In the genomic region with DNA sequence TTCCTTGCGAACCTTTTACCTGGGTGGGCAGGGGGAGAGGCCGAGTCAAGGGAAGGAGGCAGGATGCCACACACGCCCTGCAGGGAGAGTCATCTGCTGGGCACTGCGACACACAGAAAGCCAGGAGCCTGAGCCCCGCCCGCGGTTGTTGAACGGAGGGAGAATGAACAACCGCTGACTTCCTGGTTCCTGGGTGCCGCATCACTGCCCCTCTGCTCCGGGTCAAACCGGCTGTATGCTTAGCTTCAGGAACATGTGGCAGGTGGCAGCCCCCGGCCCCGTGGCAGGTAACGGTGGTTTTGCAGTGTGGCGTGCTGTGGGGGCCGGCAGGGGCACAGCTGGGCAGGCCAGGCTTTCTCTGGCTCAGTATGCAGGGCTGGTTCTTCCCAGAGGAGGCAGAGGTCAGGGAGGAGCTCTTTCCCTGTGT, we compare ENCODE assay signal across 9 cellular contexts. TPM values are rescaled to one million over a fixed set of nuclear protein-coding genes. Genes with fewer than 3 reads are reported as not detected.
DNase-seq lines count a peak whose midpoint lies in the region; ATAC-seq lines count a peak whose summit lies in the region.
"Had no signal": no experiment of that assay in that cellular context is flagged by ENCODE, and none has a peak within 500 bp of the region (broad histone marks: within the 10 kb centered on the region; RNA-seq: fewer than 3 reads in every experiment).

No MANE protein-coding gene starts in this region.

- H3K36me3 ChIP-seq in HUES6 (ENCODE audit: control insufficient read depth, insufficient read depth, low read length) = peaks cover 4% of the 10 kb centered on the region
- H3K36me3 ChIP-seq: esophagus muscularis mucosa had no signal

- no peak overlapping the region for H3K27ac ChIP-seq in HUES6 (ENCODE audit: low read depth, low read length)
- H3K27ac ChIP-seq: esophagus muscularis mucosa had no signal

- ATAC-seq in T-helper 17 cell = peak; percentile 61
- no peak for ATAC-seq in GM21619 (IDR thresholded peaks at IDR 0.05; ENCODE audit: unreplicated experiment)

- peak overlapping the region; percentile 39 for H3K9ac ChIP-seq in HUES6 (ENCODE audit: low read length)

- peaks cover 15% of the 10 kb centered on the region for H3K4me1 ChIP-seq in HUES6 (ENCODE audit: control insufficient read depth, insufficient read depth, low read length)
- H3K4me1 ChIP-seq: esophagus muscularis mucosa had no signal

- H3K9me3 ChIP-seq in HUES6 (ENCODE audit: control insufficient read depth, insufficient read depth, low read depth, low read length) (no peaks in the 10 kb centered on the region), T-helper 17 cell (ENCODE audit: control insufficient read depth, low read length, poor library complexity, severe bottlenecking) (no peaks in the 10 kb centered on the region)
- H3K9me3 ChIP-seq: esophagus muscularis mucosa had no signal

- peak overlapping the region; percentile 59 for H3K27ac Mint-ChIP-seq in T-helper 17 cell

- H3K4me3 ChIP-seq in HUES6 (ENCODE audit: low read depth, low read length) = peak overlapping the region; percentile 58
- H3K4me3 ChIP-seq: esophagus muscularis mucosa had no signal

- H3K27me3 Mint-ChIP-seq in T-helper 17 cell = peaks cover 7% of the 10 kb centered on the region

- DNase-seq in T-helper 17 cell (no peak), cerebellum (ENCODE audit: low spot score) (peak; percentile 58), NCI-H2081 (lab: John Stamatoyannopoulos, UW) (no peak), Ammon's horn (ENCODE audit: low spot score) (no peak), NCI-H1048 (lab: John Stamatoyannopoulos, UW) (no peak)
- DNase-seq in stimulated activated CD4-positive, alpha-beta T cell treated with anti-CD3 and anti-CD28 coated beads, Interleukin-1b, Interleukin-23, amount 100 ng/mL, for 48 hours = peak; percentile 38

- H3K27me3 ChIP-seq in HUES6 (ENCODE audit: control insufficient read depth, insufficient read depth, low read length) = no peaks in the 10 kb centered on the region
- H3K27me3 ChIP-seq: esophagus muscularis mucosa had no signal

- H3K4me3 Mint-ChIP-seq in T-helper 17 cell = peak overlapping the region; percentile 78

- H3K36me3 Mint-ChIP-seq in T-helper 17 cell (ENCODE audit: low read depth) = peaks cover 2% of the 10 kb centered on the region

- peaks cover 31% of the 10 kb centered on the region for H3K4me1 Mint-ChIP-seq in T-helper 17 cell

RNA-seq across cellular contexts. Expression of a gene that starts 33.4 kb away (rescaled TPM):
- total RNA-seq in T-helper 17 cell (10 to 100 TPM; 27.1 to 28.9 TPM), cerebellum (155 TPM)

Comparison
In these comparisons a context has a peak if more than half of its experiments do, and no peak if none do; other contexts are left out.
1. DNase-seq: peak in cerebellum (single experiment) and stimulated activated CD4-positive, alpha-beta T cell treated with anti-CD3 and anti-CD28 coated beads, Interleukin-1b, Interleukin-23, amount 100 ng/mL, for 48 hours (single experiment); none in T-helper 17 cell (0 of 3), NCI-H2081 (0 of 2), Ammon's horn (single experiment) and NCI-H1048 (single experiment).